Comparison of ENCODE assay signal across 8 cellular contexts in genomic region chr11:71448257-71449161, GRCh38. TPM values are rescaled to one million over a fixed set of nuclear protein-coding genes. Genes with fewer than 3 reads are reported as not detected.
A peak's percentile ranks its signal among the peaks of the same experiment; 100 is the strongest.
DNase-seq lines count a peak whose midpoint lies in the region; ATAC-seq and TF ChIP-seq lines count a peak whose summit lies in the region.

Gene DHCR7, minus strand, starts transcription at chr11:71448393. Its CDS starts 3,441 bp downstream, at chr11:71444952.

- peaks cover 68% of the 10 kb centered on the region for H3K36me3 Mint-ChIP-seq in activated T-helper 17 cell treated with anti-CD3 and anti-CD28 coated beads, Interleukin-2, amount 50 U/mL, for 72 hours (ENCODE audit: low read depth)
- H3K36me3 Mint-ChIP-seq in naive thymus-derived CD8-positive, alpha-beta T cell = peaks cover 13 to 24% (median 21%) of the 10 kb centered on the region in 3 donors

- CTCF ChIA-PET in RWPE1 (lab: Yijun Ruan, JAX) = no interaction called here

- peaks cover 6% of the 10 kb centered on the region for H3K4me1 ChIP-seq in fibroblast of lung (ENCODE audit: control insufficient read depth, extremely low read depth, insufficient read depth, low read length)

- H3K9me3 ChIP-seq in fibroblast of lung (ENCODE audit: control insufficient read depth, insufficient read depth, low read depth, low read length) = no peaks in the 10 kb centered on the region

- peak; percentile 88 for ATAC-seq in activated T-helper 17 cell treated with anti-CD3 and anti-CD28 coated beads, Interleukin-2, amount 50 U/mL, for 72 hours (replicated peaks)
- ATAC-seq in naive thymus-derived CD8-positive, alpha-beta T cell = peak; percentile 79 to 83

- peak within 1 kb of the TSS; percentile 85 for H3K27ac Mint-ChIP-seq in activated T-helper 17 cell treated with anti-CD3 and anti-CD28 coated beads, Interleukin-2, amount 50 U/mL, for 72 hours
- H3K27ac Mint-ChIP-seq in naive thymus-derived CD8-positive, alpha-beta T cell = peak within 1 kb of the TSS; percentile 80 to 97 (median 94)

- H3K27ac ChIP-seq in RWPE1 = peak within 1 kb of the TSS; percentile 82
- peak within 1 kb of the TSS; percentile 67 for H3K27ac ChIP-seq in fibroblast of lung (ENCODE audit: insufficient read depth, low read length)

- peaks cover 47% of the 10 kb centered on the region for H3K4me1 Mint-ChIP-seq in activated T-helper 17 cell treated with anti-CD3 and anti-CD28 coated beads, Interleukin-2, amount 50 U/mL, for 72 hours
- peaks cover 25 to 51% (median 41%) of the 10 kb centered on the region in 4 donors for H3K4me1 Mint-ChIP-seq in naive thymus-derived CD8-positive, alpha-beta T cell

- DNase-seq in EL (peak; percentile 94), H4 (ENCODE audit: low spot score) (peak; percentile 78), LoVo (ENCODE audit: low spot score) (peak; percentile 96), RWPE1 (ENCODE audit: low spot score) (peak; percentile 96), fibroblast of lung (ENCODE audit: low read depth in 2 of 2) (peak; percentile 93 to 94)
- peak; percentile 87 to 95 (median 90) for DNase-seq in naive thymus-derived CD8-positive, alpha-beta T cell
- peak; percentile 76 to 93 (median 86) for DNase-seq in stimulated activated naive CD4-positive, alpha-beta T cell (lab: John Stamatoyannopoulos, UW)

- peak within 1 kb of the TSS; percentile 90 for H3K4me3 Mint-ChIP-seq in activated T-helper 17 cell treated with anti-CD3 and anti-CD28 coated beads, Interleukin-2, amount 50 U/mL, for 72 hours
- H3K4me3 Mint-ChIP-seq in naive thymus-derived CD8-positive, alpha-beta T cell = peak within 1 kb of the TSS; percentile 81 to 95 (median 87)

- H3K36me3 ChIP-seq in fibroblast of lung (ENCODE audit: control insufficient read depth, insufficient read depth, low read length) = peaks cover 10% of the 10 kb centered on the region

- H3K4me2 ChIP-seq in fibroblast of lung (ENCODE audit: extremely low read depth, insufficient read depth, low read length) = peak within 1 kb of the TSS; percentile 95

- POLR2A ChIA-PET in RWPE1 (lab: Yijun Ruan, JAX; ENCODE audit: low non-redundant PET) = no interaction called here
- POLR2A ChIA-PET in naive thymus-derived CD8-positive, alpha-beta T cell (lab: Charles Lee) = interaction anchor here (1.0 to 1.5 kb wide), 2 partner anchors 10 to 338 kb away, joined by 3 to 4 read pairs; no protein-coding TSS in a partner anchor

- H2AFZ ChIP-seq in fibroblast of lung (ENCODE audit: low read length) = peak within 1 kb of the TSS; percentile 93

- H3K4me3 ChIP-seq in fibroblast of lung (replicated peaks in 1 of 4; ENCODE audit: control extremely low read depth in 1 of 4, insufficient read depth in 1 of 4, low read depth in 3 of 4, low read length in 4 of 4) = peak within 1 kb of the TSS; percentile 80 to 93 (median 90)

- peak within 1 kb of the TSS; percentile 75 for H3K9ac ChIP-seq in fibroblast of lung (ENCODE audit: insufficient read depth, low read length)

- H3K9me3 Mint-ChIP-seq in activated T-helper 17 cell treated with anti-CD3 and anti-CD28 coated beads, Interleukin-2, amount 50 U/mL, for 72 hours = no peaks in the 10 kb centered on the region
- H3K9me3 Mint-ChIP-seq in naive thymus-derived CD8-positive, alpha-beta T cell = peaks cover 0 to 7% (median 2%) of the 10 kb centered on the region in 9 donors

- H4K20me1 ChIP-seq in fibroblast of lung (ENCODE audit: control insufficient read depth, extremely low read depth, insufficient read depth, low read length) = no peaks in the 10 kb centered on the region

- TF ChIP-seq CTCF in RWPE1 (conservative IDR thresholded peaks at IDR 0.05; ENCODE audit: low read depth) (no peak), fibroblast of lung (conservative IDR thresholded peaks at IDR 0.05 in 1 of 2, IDR thresholded peaks at IDR 0.05 in 1 of 2; ENCODE audit: low read depth in 1 of 2, low read length in 2 of 2) (no peak)

- H3K79me2 ChIP-seq in fibroblast of lung (ENCODE audit: control insufficient read depth, insufficient read depth, low read length) = peaks cover 7% of the 10 kb centered on the region

- no peaks in the 10 kb centered on the region for H3K27me3 Mint-ChIP-seq in activated T-helper 17 cell treated with anti-CD3 and anti-CD28 coated beads, Interleukin-2, amount 50 U/mL, for 72 hours
- H3K27me3 Mint-ChIP-seq in naive thymus-derived CD8-positive, alpha-beta T cell = no peaks in the 10 kb centered on the region

- no peaks in the 10 kb centered on the region for H3K27me3 ChIP-seq in fibroblast of lung (ENCODE audit: control insufficient read depth, insufficient read depth, low read length)

RNA-seq across cellular contexts. Expression of gene DHCR7, which starts in this region (rescaled TPM):
- 46.5 and 47.4 TPM in 2 replicates for total RNA-seq in H4 (2014; rRNA removed; shearing (Covaris generic))
- 10 to 100 TPM; 38.8 to 67.1 TPM for total RNA-seq in activated T-helper 17 cell treated with anti-CD3 and anti-CD28 coated beads, Interleukin-2, amount 50 U/mL, for 72 hours
- total RNA-seq in fibroblast of lung = 48.5 and 148 TPM in 2 replicates
- 64.6 and 90.8 TPM in 2 replicates for polyA plus RNA-seq in fibroblast of lung
- 98.2 and 135 TPM in 2 replicates for polyA plus RNA-seq in fibroblast of lung (2012)
- 472 and 515 TPM in 2 replicates for polyA minus RNA-seq in fibroblast of lung (ENCODE audit: low replicate concordance)
- 10 to 100 TPM; 17.1 to 17.4 TPM for total RNA-seq in naive thymus-derived CD8-positive, alpha-beta T cell
- polyA plus RNA-seq in naive thymus-derived CD8-positive, alpha-beta T cell = 10 to 100 TPM; 18.6 to 22.1 (median 18.7) TPM

Comparison
In these comparisons a context has a peak if more than half of its experiments do, and no peak if none do; other contexts are left out.
1. Peak in every context shown above with its lines: DNase-seq, ATAC-seq, H3K4me3 ChIP-seq and H3K27ac ChIP-seq.